ENCODE assay signal across 17 cellular contexts in the genomic region with DNA sequence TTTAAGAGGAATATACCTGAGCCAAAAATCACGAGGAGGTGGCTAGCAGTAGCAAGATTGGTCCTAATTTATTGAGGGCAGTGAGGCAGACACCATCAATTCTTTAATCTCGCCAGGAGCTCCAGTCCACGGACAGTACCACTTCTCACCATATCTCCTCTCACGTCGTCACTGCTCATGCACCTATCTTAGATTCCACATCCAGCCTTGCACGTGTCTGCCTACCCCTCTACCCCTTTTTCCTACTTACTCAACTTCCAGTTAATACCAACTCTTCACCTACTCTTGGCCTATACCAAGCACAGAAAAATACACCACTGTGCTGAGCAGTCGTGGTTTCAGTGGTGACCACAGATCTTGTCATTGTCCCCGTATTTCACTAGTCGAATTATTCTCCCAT.
DNase-seq lines count a peak whose midpoint lies in the region; FAIRE-seq and TF ChIP-seq lines count a peak whose summit lies in the region.
"Had no signal": no experiment of that assay in that cellular context is flagged by ENCODE, and none has a peak within 500 bp of the region (broad histone marks: within the 10 kb centered on the region; RNA-seq: fewer than 3 reads in every experiment).

No MANE protein-coding gene starts in this region.

- H3K4me1 ChIP-seq in Loucy (ENCODE audit: insufficient read depth, low read length, poor library complexity, severe bottlenecking): peaks cover 54% of the 10 kb centered on the region
- H3K4me1 ChIP-seq in esophagus muscularis mucosa: peaks cover 0 to 14% (median 11%) of the 10 kb centered on the region in 4 donors
- H3K4me1 ChIP-seq: Caco-2 had no signal

- DNase-seq in HTR-8/SVneo (ENCODE audit: insufficient read length, low spot score): no peak
- peak; percentile 82 for DNase-seq in esophagus muscularis mucosa (ENCODE audit: extremely low spot score)
- DNase-seq in Ammon's horn (ENCODE audit: low spot score): no peak
- no peak for DNase-seq in stimulated activated CD8-positive, alpha-beta memory T cell treated with anti-CD3 and anti-CD28 coated beads, Interleukin-4, amount 100 ng/mL, for 48 hours
- DNase-seq in nephron progenitor cell: no peak
- DNase-seq: AML-193; Caco-2; CD4-positive, CD25-positive, alpha-beta regulatory T cell; CD8-positive, alpha-beta T cell; DMS 273 treated with DMSO at 0.1 percent for 48 hours; DMS79; GDM1; H9 had no signal

- no peaks in the 10 kb centered on the region for H3F3A ChIP-seq in Loucy (ENCODE audit: low read depth)

- H3K36me3 Mint-ChIP-seq in nephron progenitor cell (ENCODE audit: low read depth): no peaks in the 10 kb centered on the region
- H3K36me3 Mint-ChIP-seq: CD4-positive, CD25-positive, alpha-beta regulatory T cell; CD8-positive, alpha-beta T cell had no signal

- no peak overlapping the region for H3K27ac ChIP-seq in esophagus muscularis mucosa (replicated peaks in 1 of 4)

- peaks cover 24% of the 10 kb centered on the region for H3K4me1 Mint-ChIP-seq in nephron progenitor cell
- H3K4me1 Mint-ChIP-seq: CD4-positive, CD25-positive, alpha-beta regulatory T cell had no signal

- no peak overlapping the region for H3K9ac ChIP-seq in Loucy (ENCODE audit: low read depth, low read length, poor library complexity, severe bottlenecking)

- TF ChIP-seq POLR2A in esophagus muscularis mucosa (IDR thresholded peaks at IDR 0.05; ENCODE audit: low read depth): no peak

- H3K9me3 Mint-ChIP-seq in nephron progenitor cell: no peaks in the 10 kb centered on the region
- H3K9me3 Mint-ChIP-seq: CD4-positive, CD25-positive, alpha-beta regulatory T cell; CD8-positive, alpha-beta T cell; GM23338; H9 had no signal

- intact Hi-C loops in esophagus muscularis mucosa (cut with DNase I): no loop called here

- no peak overlapping the region for H3K4me3 ChIP-seq in Loucy (ENCODE audit: low read length, poor library complexity, severe bottlenecking)
- H3K4me3 ChIP-seq in esophagus muscularis mucosa: no peak overlapping the region
- H3K4me3 ChIP-seq: GM12878, GM23338 had no signal

- no peak overlapping the region for H3K4me3 Mint-ChIP-seq in nephron progenitor cell
- H3K4me3 Mint-ChIP-seq: CD4-positive, CD25-positive, alpha-beta regulatory T cell; CD8-positive, alpha-beta T cell; GM23338; H9 had no signal

- no peaks in the 10 kb centered on the region for H3K36me3 ChIP-seq in Loucy (ENCODE audit: insufficient read depth, low read length)
- no peaks in the 10 kb centered on the region for H3K36me3 ChIP-seq in esophagus muscularis mucosa

- no peaks in the 10 kb centered on the region for H3K9me2 ChIP-seq in Loucy (replicated peaks; ENCODE audit: low read depth, low read length)

- H4K20me1 ChIP-seq in Loucy (ENCODE audit: insufficient read depth, low read length, poor library complexity, severe bottlenecking): no peaks in the 10 kb centered on the region

- H3K27me3 ChIP-seq in Loucy (ENCODE audit: insufficient read depth, low read length, poor library complexity, severe bottlenecking): no peaks in the 10 kb centered on the region
- H3K27me3 ChIP-seq in esophagus muscularis mucosa: peaks cover 0 to 13% (median 0%) of the 10 kb centered on the region in 4 donors

- H3K79me2 ChIP-seq in Loucy (ENCODE audit: insufficient read depth, low read length): no peaks in the 10 kb centered on the region

- TF ChIP-seq CTCF in Loucy (conservative IDR thresholded peaks at IDR 0.05; ENCODE audit: low read length) (no peak), esophagus muscularis mucosa (IDR thresholded peaks at IDR 0.05) (no peak), nephron progenitor cell (IDR thresholded peaks at IDR 0.05) (no peak)

- H3K9me3 ChIP-seq in Loucy (ENCODE audit: insufficient read depth, low read depth, low read length) (no peaks in the 10 kb centered on the region), esophagus muscularis mucosa (no peaks in the 10 kb centered on the region)
- H3K9me3 ChIP-seq: Caco-2 had no signal

- H2AFZ ChIP-seq in Loucy (ENCODE audit: low read length): no peak overlapping the region
- H2AFZ ChIP-seq: GM23338 had no signal

- FAIRE-seq in HTR-8/SVneo (lab: Jason Lieb, UNC): peak; percentile 70
- FAIRE-seq: D721Med, GM12878 had no signal

- peaks cover 9% of the 10 kb centered on the region for H3K27me3 Mint-ChIP-seq in nephron progenitor cell (ENCODE audit: low read depth, poor library complexity)

- 91% methylated on average over 9 of the region's 9 CpGs for WGBS in esophagus muscularis mucosa

- TF ChIP-seq EP300 in esophagus muscularis mucosa (IDR thresholded peaks at IDR 0.05): no peak

- H3K27ac Mint-ChIP-seq in nephron progenitor cell: no peak overlapping the region
- H3K27ac Mint-ChIP-seq: CD4-positive, CD25-positive, alpha-beta regulatory T cell; CD8-positive, alpha-beta T cell; GM23338; H9 had no signal

- peak overlapping the region; percentile 30 for H3K4me2 ChIP-seq in Loucy (ENCODE audit: low read depth, low read length, poor library complexity, severe bottlenecking)
- H3K4me2 ChIP-seq: GM23338 had no signal
